Comparison of ENCODE assay signal across 21 cellular contexts in the genomic region with DNA sequence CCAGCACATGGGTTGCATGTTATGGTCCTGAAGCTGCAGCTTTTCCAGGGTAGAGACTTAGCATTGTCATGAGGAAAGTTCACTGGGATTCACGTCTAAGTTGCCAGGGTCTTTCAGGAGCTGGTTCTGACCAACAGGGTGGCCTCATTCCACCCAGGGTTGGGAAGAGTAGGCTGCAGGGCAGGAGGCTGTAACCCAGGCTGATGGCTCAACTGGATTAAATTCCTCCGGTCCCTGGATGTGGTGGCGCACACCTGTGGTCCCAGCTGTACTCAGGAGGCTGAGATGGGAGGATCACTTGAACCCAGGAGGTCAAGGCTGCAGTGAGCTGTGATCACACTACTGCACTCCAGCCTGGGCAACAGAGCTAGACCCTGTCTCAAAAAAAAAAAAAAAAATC. TPM values are rescaled to one million over a fixed set of nuclear protein-coding genes. Genes with fewer than 3 reads are reported as not detected.
DNase-seq lines count a peak whose midpoint lies in the region; ATAC-seq, FAIRE-seq and TF ChIP-seq lines count a peak whose summit lies in the region.
"Had no signal": no experiment of that assay in that cellular context is flagged by ENCODE, and none has a peak within 500 bp of the region (broad histone marks: within the 10 kb centered on the region; RNA-seq: fewer than 3 reads in every experiment).

No MANE protein-coding gene starts in this region.

- TF ChIP-seq RAD21 in K562 (CRISPR knock-in tag; conservative IDR thresholded peaks at IDR 0.05 in 1 of 2, IDR thresholded peaks at IDR 0.05 in 1 of 2) = no peak

- H3K4me2 ChIP-seq in PC-3 (ENCODE audit: low read length) = no peak overlapping the region
- H3K4me2 ChIP-seq in K562 (ENCODE audit: insufficient read depth, low read length) = no peak overlapping the region

- POLR2A ChIA-PET in PC-3 (lab: Charles Lee; ENCODE audit: unreplicated experiment) = interaction anchor here (1.0 to 1.8 kb wide), 2 partner anchors 74 to 75 kb away, joined by 5 to 11 read pairs; no protein-coding TSS in a partner anchor
- POLR2A ChIA-PET in K562 (lab: Yijun Ruan, JAX) = interaction anchor here (0.7 to 2.5 kb wide), 5 partner anchors 159 to 180 kb away, joined by 3 to 18 read pairs (median 14); no protein-coding TSS in a partner anchor

- H3K27ac ChIP-seq in PC-3 (ENCODE audit: low read length) (peak overlapping the region; percentile 76), K562 (ENCODE audit: extremely low read depth, low read depth, low read length) (no peak overlapping the region), lower lobe of right lung (no peak overlapping the region), thoracic aorta (peak overlapping the region; percentile 89 to 90)
- H3K27ac ChIP-seq: HL-60, KMS-11 had no signal

- TF ChIP-seq POLR2A in K562 (conservative IDR thresholded peaks at IDR 0.05) = no peak

- H3K9ac ChIP-seq in PC-3 (ENCODE audit: low read length) = no peak overlapping the region
- H3K9ac ChIP-seq in K562 (ENCODE audit: insufficient read depth in 1 of 2, low read depth in 2 of 2, low read length in 2 of 2) = no peak overlapping the region
- H3K9ac ChIP-seq: KMS-11 had no signal

- intact Hi-C loops in PC-3 (cut with micrococcal nuclease) (loop anchor here (2.0 to 5.0 kb wide), 2 partner anchors 35 to 75 kb away; no protein-coding TSS in a partner anchor), K562 (cut with micrococcal nuclease) (loop anchor here (5.0 kb wide), 2 partner anchors 160 to 805 kb away; no protein-coding TSS in a partner anchor), lower lobe of right lung (cut with DNase I) (loop anchor here (10.0 kb wide), 1 partner anchor 177 kb away; no protein-coding TSS in a partner anchor)

- TF ChIP-seq EP300 in K562 (IDR thresholded peaks at IDR 0.05; ENCODE audit: low read length) = no peak

- H3K36me3 ChIP-seq in PC-3 (ENCODE audit: low read depth, low read length) (no peaks in the 10 kb centered on the region), K562 (ENCODE audit: control insufficient read depth, insufficient read depth, low read length) (no peaks in the 10 kb centered on the region), lower lobe of right lung (no peaks in the 10 kb centered on the region), thoracic aorta (no peaks in the 10 kb centered on the region)

- in situ Hi-C loops in K562 (cut with MboI) = loop anchor here (5.0 to 10.0 kb wide), 2 partner anchors 180 to 797 kb away; a partner anchor contains a TSS

- no peaks in the 10 kb centered on the region for H3K9me1 ChIP-seq in K562 (ENCODE audit: control insufficient read depth, insufficient read depth, low read length)

- peaks cover 11% of the 10 kb centered on the region; the same call in 1 of the 2 replicates for H3K4me1 ChIP-seq in PC-3 (ENCODE audit: insufficient read depth, low read length)
- peaks cover 3 to 21% of the 10 kb centered on the region in 2 experiments; a peak in 3 of 5 replicates for H3K4me1 ChIP-seq in K562 (replicated peaks in 1 of 2; ENCODE audit: control insufficient read depth in 2 of 2, insufficient read depth in 2 of 2, low read length in 2 of 2)
- no peaks in the 10 kb centered on the region for H3K4me1 ChIP-seq in lower lobe of right lung
- H3K4me1 ChIP-seq in thoracic aorta (ENCODE audit: control insufficient read depth in 1 of 2, low read depth in 2 of 2) = peaks cover 42 to 79% of the 10 kb centered on the region in 2 donors

- no peak for ATAC-seq in PC-3
- ATAC-seq in K562 = no peak
- no peak for ATAC-seq in lower lobe of right lung
- ATAC-seq in thoracic aorta (ENCODE audit: insufficient number of reproducible peaks, low FRiP score, low read depth) = no peak

- H3F3A ChIP-seq in PC-3 (ENCODE audit: low read length, unreplicated experiment) = no peaks in the 10 kb centered on the region

- BruUV-seq in PC-3 (replicated peaks; lab: Mats Ljungman, UMichigan) (no TSS peak), K562 (replicated peaks; lab: Mats Ljungman, UMichigan) (no TSS peak)

- H3K27me3 ChIP-seq in PC-3 (ENCODE audit: low read length) = no peaks in the 10 kb centered on the region
- no peaks in the 10 kb centered on the region for H3K27me3 ChIP-seq in K562 (ENCODE audit: control insufficient read depth in 2 of 2, insufficient read depth in 2 of 2, low read length in 2 of 2)
- H3K27me3 ChIP-seq in lower lobe of right lung (ENCODE audit: low read depth) = no peaks in the 10 kb centered on the region
- H3K27me3 ChIP-seq in thoracic aorta (replicated peaks; ENCODE audit: insufficient read depth) = no peaks in the 10 kb centered on the region

- H2AFZ ChIP-seq in PC-3 (ENCODE audit: low read length) (no peak overlapping the region), K562 (ENCODE audit: low read depth, low read length) (no peak overlapping the region)

- H3K4me3 ChIP-seq in PC-3 (ENCODE audit: low read length) (no peak overlapping the region), K562 (no peak overlapping the region), lower lobe of right lung (no peak overlapping the region), thoracic aorta (no peak overlapping the region)

- no peak for FAIRE-seq in K562 (lab: Jason Lieb, UNC)
- FAIRE-seq: H1 had no signal

- H3K9me3 ChIP-seq in PC-3 (ENCODE audit: low read length) (no peaks in the 10 kb centered on the region), K562 (replicated peaks; ENCODE audit: control insufficient read depth, insufficient read depth, low read depth, low read length) (no peaks in the 10 kb centered on the region), lower lobe of right lung (no peaks in the 10 kb centered on the region), thoracic aorta (no peaks in the 10 kb centered on the region)
- H3K9me3 ChIP-seq: Caco-2 had no signal

- H3K9me2 ChIP-seq in PC-3 (replicated peaks; ENCODE audit: low read length) = no peaks in the 10 kb centered on the region

- CTCF ChIA-PET in PC-3 (lab: Charles Lee) = interaction anchor here (0.6 to 1.7 kb wide), 7 partner anchors 38 to 195 kb away, joined by 3 to 6 read pairs (median 4); no protein-coding TSS in a partner anchor
- CTCF ChIA-PET in K562 (lab: Yijun Ruan, JAX; ENCODE audit: low intra/inter-chr PET ratio) = interaction anchor here (1.9 to 3.9 kb wide), 2 partner anchors 180 to 773 kb away, joined by 15 to 34 read pairs; no protein-coding TSS in a partner anchor

- 85% methylated on average over 3 of the region's 3 CpGs for WGBS in K562 (ENCODE audit: insufficient coverage, low coverage, missing lambda C conversion rate)

- no peak for TF ChIP-seq CTCF in PC-3 (conservative IDR thresholded peaks at IDR 0.05; ENCODE audit: low read depth, low read length)
- no peak for TF ChIP-seq CTCF in K562 (IDR thresholded peaks at IDR 0.05 in 2 of 3, conservative IDR thresholded peaks at IDR 0.05 in 1 of 3; ENCODE audit: insufficient read depth in 2 of 3, low read depth in 1 of 3, low read length in 3 of 3)
- no peak for TF ChIP-seq CTCF in lower lobe of right lung (IDR thresholded peaks at IDR 0.05)
- no peak for TF ChIP-seq CTCF in thoracic aorta (IDR thresholded peaks at IDR 0.05)

- no peaks in the 10 kb centered on the region for H3K79me2 ChIP-seq in PC-3 (ENCODE audit: low read length)
- H3K79me2 ChIP-seq in K562 (ENCODE audit: control insufficient read depth, insufficient read depth, low read length) = no peaks in the 10 kb centered on the region

- DNase-seq in PC-3 (no peak), K562 (ENCODE audit: extremely low read depth in 1 of 4, low spot score in 3 of 4) (no peak), lower lobe of right lung (peak; percentile 18), thoracic aorta (ENCODE audit: low spot score) (no peak), retina (no peak), NCI-H748 treated with DMSO at 0.1 percent for 48 hours (lab: John Stamatoyannopoulos, UW) (no peak), T-helper 9 cell (no peak)
- DNase-seq: Caco-2; CD4-positive, alpha-beta memory T cell; DMS 273 treated with DMSO at 0.1 percent for 48 hours; DMS79 treated with DMSO at 0.1 percent for 48 hours; NCI-H1105 treated with DMSO at 0.1 percent for 48 hours; NCI-H2081; NCI-H2171 treated with DMSO at 0.1 percent for 48 hours; NCI-H524 treated with DMSO at 0.1 percent for 48 hours; OCI-M1; RPMI8226; SIG-M5 had no signal

- H4K20me1 ChIP-seq in PC-3 (ENCODE audit: low read length) (no peaks in the 10 kb centered on the region), K562 (replicated peaks; ENCODE audit: control insufficient read depth, insufficient read depth, low read length) (no peaks in the 10 kb centered on the region)

TF ChIP-seq in K562, 482 proteins besides CTCF, POLR2A, EP300 and RAD21:
- TF ChIP-seq SREBF2 (CRISPR knock-in tag; IDR thresholded peaks at IDR 0.05) = no peak
- no peak for TF ChIP-seq ZBTB8A (IDR thresholded peaks at IDR 0.05; ENCODE audit: partially characterized antibody)
- no peak for TF ChIP-seq YBX1 (IDR thresholded peaks at IDR 0.05)
- no peak for TF ChIP-seq ZNF263 (CRISPR knock-in tag; IDR thresholded peaks at IDR 0.05; ENCODE audit: borderline replicate concordance)
- no peak for TF ChIP-seq NFYB (IDR thresholded peaks at IDR 0.05; ENCODE audit: extremely low read depth, insufficient read length)
- TF ChIP-seq ZNF121 (CRISPR knock-in tag; conservative IDR thresholded peaks at IDR 0.05) = peak; percentile 28; the same call in 1 of the 2 replicates
- TF ChIP-seq MTA3 (IDR thresholded peaks at IDR 0.05; ENCODE audit: borderline replicate concordance) = no peak
TF ChIP-seq in K562: peak in this region for 1.

RNA-seq across cellular contexts. Expression of a gene that starts 44.2 kb away (rescaled TPM):
- 5.4 and 6.6 TPM in 2 replicates for total RNA-seq in PC-3 (2014; rRNA removed)
- total RNA-seq in K562 (2011; cell fraction: chromatin; rRNA removed; ENCODE audit: low replicate concordance) = 5.8 and 11.8 TPM in 2 replicates
- total RNA-seq in K562 (2011; cell fraction: nucleolus; rRNA removed) = 8.6 and 12.8 TPM in 2 replicates
- 5.2 and 5.6 TPM in 2 replicates for total RNA-seq in K562 (2011; cell fraction: nucleoplasm; rRNA removed)
- 18.2 and 21.8 TPM in 2 replicates for total RNA-seq in K562 (2014; rRNA removed)
- total RNA-seq in K562 (2014; rRNA removed; fragmentation: Illumina TruSeq; extraction: Trizol) = 12.4 and 14.2 TPM in 2 replicates
- total RNA-seq in K562 (2015; rRNA removed; fragmentation: Illumina TruSeq; extraction: Trizol) = 15.5 and 16.9 TPM in 2 replicates
- 28.8 and 33.2 TPM in 2 replicates for total RNA-seq in K562 (2021)
- 17.4 and 18.1 TPM in 2 replicates for polyA plus RNA-seq in K562 (2011; rRNA removed)
- polyA plus RNA-seq in K562 (2011; cell fraction: cytosol; rRNA removed) = 21.7 and 26.7 TPM in 2 replicates
- 12.9 and 14.4 TPM in 2 replicates for polyA plus RNA-seq in K562 (2011; cell fraction: nucleus; rRNA removed)
- polyA plus RNA-seq in K562 (2012) = 14.6 and 18.9 TPM in 2 replicates
- 15.5 and 16.9 TPM in 2 replicates for polyA plus RNA-seq in K562 (2014; fragmentation: Illumina TruSeq; extraction: Trizol)
- polyA plus RNA-seq in K562 (2014; fragmentation: Nextera tagmentation; extraction: Ambion mirVana) = 1 to 10 TPM; 5.2 to 6.9 TPM
- 14.5 and 18.7 TPM in 2 replicates for polyA plus RNA-seq in K562 (2014; rRNA removed)
- 15.3 and 18.8 TPM in 2 replicates for polyA minus RNA-seq in K562 (2011; rRNA and poly(A)+ RNA removed)
- polyA minus RNA-seq in K562 (2011; cell fraction: cytosol; rRNA and poly(A)+ RNA removed) = 17.8 and 19.0 TPM in 2 replicates
- polyA minus RNA-seq in K562 (2011; cell fraction: nucleus; rRNA and poly(A)+ RNA removed) = 4.6 and 6.1 TPM in 2 replicates
- 27.6 TPM for total RNA-seq in lower lobe of right lung
- 10 to 100 TPM; 15.8 to 16.0 TPM for total RNA-seq in thoracic aorta

Comparison
In these comparisons a context has a peak if more than half of its experiments do, and no peak if none do; other contexts are left out.
1. H3K27ac ChIP-seq: peak in PC-3 (single experiment) and thoracic aorta (2 of 2); none in K562 (single experiment) and lower lobe of right lung (single experiment).